ENCODE assay signal across 25 cellular contexts in genomic region chr14:23650506-23650905, GRCh38. TPM values are rescaled to one million over a fixed set of nuclear protein-coding genes. Genes with fewer than 3 reads are reported as not detected.
DNase-seq lines count a peak whose midpoint lies in the region; ATAC-seq, FAIRE-seq and TF ChIP-seq lines count a peak whose summit lies in the region.
"Had no signal": no experiment of that assay in that cellular context is flagged by ENCODE, and none has a peak within 500 bp of the region (broad histone marks: within the 10 kb centered on the region; RNA-seq: fewer than 3 reads in every experiment).

No MANE protein-coding gene starts in this region.

- peak overlapping the region; percentile 33 for H4K8ac ChIP-seq in H9 (replicated peaks; ENCODE audit: insufficient read length, low read depth, low read length)
- no peak overlapping the region for H4K8ac ChIP-seq in neuronal stem cell (ENCODE audit: low read depth, low read length)

- H3K56ac ChIP-seq in H9 (ENCODE audit: insufficient read length, low read depth, low read length) = no peak overlapping the region

- H3K4me2 ChIP-seq in H9 (ENCODE audit: insufficient read depth, insufficient read length, low read length) (no peak overlapping the region), neuronal stem cell (ENCODE audit: insufficient read depth, low read length, poor library complexity, severe bottlenecking) (no peak overlapping the region)
- H3K4me2 ChIP-seq: A549 had no signal

- WGBS in H9 (ENCODE audit: extremely low coverage, insufficient read length, low lambda C conversion rate) = no CpG with 5 or more reads among the region's 3 CpGs
- no CpG with 5 or more reads among the region's 3 CpGs for whole genome bisulfite sequencing in neuronal stem cell (ENCODE audit: extremely low coverage in 2 of 2, insufficient read length in 2 of 2, insufficient replicate concordance in 1 of 2), 2 donors

- no peaks in the 10 kb centered on the region for H4K20me1 ChIP-seq in H9 (ENCODE audit: control insufficient read depth, insufficient read depth, insufficient read length)
- H4K20me1 ChIP-seq: BLaER1 treated with 17β-estradiol and CSF1 and Interleukin-3, amounts not matched to agents 10 nM and 100 nM had no signal

- no peak overlapping the region for H3K27ac Mint-ChIP-seq in H9
- H3K27ac Mint-ChIP-seq: CD4-positive, alpha-beta T cell; HFFc6 had no signal

- H3K36me3 ChIP-seq in bronchial epithelial cell (ENCODE audit: control insufficient read depth, insufficient read depth, low read length) (no peaks in the 10 kb centered on the region), neuronal stem cell (replicated peaks in 1 of 2; ENCODE audit: control insufficient read depth in 2 of 2, insufficient read depth in 2 of 2, low read length in 2 of 2) (no peaks in the 10 kb centered on the region)
- H3K36me3 ChIP-seq: BE2C; BLaER1 treated with 17β-estradiol and CSF1 and Interleukin-3, amounts not matched to agents 10 nM and 100 nM; HAP-1 had no signal

- H3K27me3 ChIP-seq in H9 (ENCODE audit: insufficient read depth, low read length) (no peaks in the 10 kb centered on the region), bronchial epithelial cell (ENCODE audit: control insufficient read depth, insufficient read depth, low read length) (no peaks in the 10 kb centered on the region), neuronal stem cell (ENCODE audit: control insufficient read depth in 3 of 3, insufficient read depth in 3 of 3, low read depth in 1 of 3, low read length in 3 of 3) (peaks cover 0 to 43% (median 0%) of the 10 kb centered on the region in 3 experiments)
- H3K27me3 ChIP-seq: BE2C; BLaER1 treated with 17β-estradiol and CSF1 and Interleukin-3, amounts not matched to agents 10 nM and 100 nM had no signal

- DNase-seq in H9 (no peak), bronchial epithelial cell (ENCODE audit: low read depth) (no peak), neuronal stem cell (ENCODE audit: low spot score) (no peak), SIG-M5 treated with dmso at 0.1 percent for 504 hours (lab: John Stamatoyannopoulos, UW; ENCODE audit: unreplicated experiment) (no peak), sciatic nerve (ENCODE audit: low spot score) (no peak)
- DNase-seq: 8988T; ACHN; AML-193; BE2C; CD4-positive, alpha-beta T cell; CD8-positive, alpha-beta memory T cell; DMS 273 treated with DMSO at 0.1 percent for 48 hours; DMS79; EL; GDM1; GM23248; HFFc6 had no signal

- no peak overlapping the region for H3K4me3 Mint-ChIP-seq in H9
- H3K4me3 Mint-ChIP-seq: CD14-positive monocyte; CD4-positive, alpha-beta T cell; CD8-positive, alpha-beta memory T cell; HFFc6 had no signal

- intact Hi-C loops in sciatic nerve (cut with DNase I) = no loop called here

- no peak overlapping the region for H2BK20ac ChIP-seq in H9 (ENCODE audit: low read depth, low read length, poor library complexity, severe bottlenecking)

- H3K4me3 ChIP-seq in bronchial epithelial cell (ENCODE audit: low read depth, low read length) = no peak overlapping the region
- no peak overlapping the region for H3K4me3 ChIP-seq in neuronal stem cell (ENCODE audit: low read length in 2 of 2)
- H3K4me3 ChIP-seq: A549; BLaER1 treated with 17β-estradiol and CSF1 and Interleukin-3, amounts not matched to agents 10 nM and 100 nM; GM12878; GM23248; HAP-1 had no signal

- no peaks in the 10 kb centered on the region for H3K79me1 ChIP-seq in H9 (ENCODE audit: insufficient read depth, low read depth, low read length, poor library complexity, severe bottlenecking)
- no peaks in the 10 kb centered on the region for H3K79me1 ChIP-seq in neuronal stem cell (ENCODE audit: low read depth, low read length)

- H3K14ac ChIP-seq in H9 (ENCODE audit: insufficient read depth, low read length) (no peak overlapping the region), neuronal stem cell (ENCODE audit: low read length) (no peak overlapping the region)

- H3K23me2 ChIP-seq in H9 (ENCODE audit: insufficient read length, low read depth, low read length, poor library complexity, severe bottlenecking) = no peaks in the 10 kb centered on the region

- TF ChIP-seq CTCF in H9 (conservative IDR thresholded peaks at IDR 0.05) (no peak), bronchial epithelial cell (IDR thresholded peaks at IDR 0.05; ENCODE audit: insufficient read depth, low read length, severe bottlenecking) (no peak)

- H2BK12ac ChIP-seq in H9 (ENCODE audit: insufficient read length, low read depth, low read length) (no peak overlapping the region), neuronal stem cell (ENCODE audit: low read length) (no peak overlapping the region)

- H3T11ph ChIP-seq in H9 (ENCODE audit: low read length) = no peak overlapping the region

- H3K18ac ChIP-seq in H9 (ENCODE audit: insufficient read length, low read depth, low read length) (no peak overlapping the region), neuronal stem cell (ENCODE audit: low read length) (no peak overlapping the region)

- H3K27me3 Mint-ChIP-seq in H9 (ENCODE audit: low read depth) = no peaks in the 10 kb centered on the region; the same call in none of the 2 replicates

- H3K9ac ChIP-seq in H9 (ENCODE audit: extremely low read depth, insufficient read length, low read length) (no peak overlapping the region), neuronal stem cell (ENCODE audit: low read depth, low read length, poor library complexity) (peak overlapping the region; percentile 74)
- H3K9ac ChIP-seq: BLaER1 treated with 17β-estradiol and CSF1 and Interleukin-3, amounts not matched to agents 10 nM and 100 nM; GM23248 had no signal

- H3K9me3 Mint-ChIP-seq in H9 = peaks cover 3 to 50% of the 10 kb centered on the region in 2 experiments; a peak in 3 of 5 replicates
- H3K9me3 Mint-ChIP-seq: CD4-positive, alpha-beta T cell; CD8-positive, alpha-beta memory T cell; HFFc6 had no signal

- H3K9me3 ChIP-seq in H9 (ENCODE audit: control insufficient read depth, low read depth, low read length) (no peaks in the 10 kb centered on the region), neuronal stem cell (replicated peaks in 1 of 2; ENCODE audit: control insufficient read depth in 2 of 2, insufficient read depth in 1 of 2, low read depth in 1 of 2, low read length in 2 of 2) (no peaks in the 10 kb centered on the region)
- H3K9me3 ChIP-seq: A549, BE2C, HAP-1 had no signal

- H3K79me2 ChIP-seq in H9 (ENCODE audit: insufficient read depth, low read length) = no peaks in the 10 kb centered on the region

- H3K23ac ChIP-seq in H9 (ENCODE audit: insufficient read length, low read depth, low read length) = no peak overlapping the region
- no peak overlapping the region for H3K23ac ChIP-seq in neuronal stem cell (ENCODE audit: low read depth, low read length, poor library complexity)

- H2BK5ac ChIP-seq in H9 (ENCODE audit: insufficient read length, low read length) (no peak overlapping the region), neuronal stem cell (ENCODE audit: low read length) (no peak overlapping the region)

- H3K4ac ChIP-seq in H9 (ENCODE audit: low read depth, low read length) = no peak overlapping the region
- H3K4ac ChIP-seq in neuronal stem cell (ENCODE audit: low read length) = no peak overlapping the region

- H3K36me3 Mint-ChIP-seq in H9 (ENCODE audit: insufficient read depth in 1 of 3, low read depth in 3 of 3) = peaks cover 0 to 7% (median 0%) of the 10 kb centered on the region in 3 experiments; a peak in 3 of 7 replicates
- H3K36me3 Mint-ChIP-seq: CD14-positive monocyte; CD8-positive, alpha-beta memory T cell had no signal

- H3K27ac ChIP-seq in H9 (ENCODE audit: insufficient read length, low read depth, low read length) (no peak overlapping the region), neuronal stem cell (replicated peaks; ENCODE audit: low read length) (no peak overlapping the region)
- H3K27ac ChIP-seq: A549; BLaER1 treated with 17β-estradiol and CSF1 and Interleukin-3, amounts not matched to agents 10 nM and 100 nM; GM23248 had no signal

- no peak overlapping the region for H2AFZ ChIP-seq in H9 (ENCODE audit: low read length)
- H2AFZ ChIP-seq in neuronal stem cell (ENCODE audit: low read length) = no peak overlapping the region
- H2AFZ ChIP-seq: GM23248 had no signal

- FAIRE-seq in bronchial epithelial cell (lab: Jason Lieb, UNC) = peak; percentile 80
- FAIRE-seq: A549, D721Med, GM12878, GM19239 had no signal

- no peak for ATAC-seq in activated CD4-positive, CD25-positive, alpha-beta regulatory T cell treated with anti-CD3 and anti-CD28 coated beads, Interleukin-2, amount 50 U/mL, for 24 hours
- ATAC-seq in sciatic nerve = no peak
- ATAC-seq: A549 had no signal

- H2BK120ac ChIP-seq in H9 (ENCODE audit: low read depth, low read length, poor library complexity, severe bottlenecking) = no peak overlapping the region
- no peak overlapping the region for H2BK120ac ChIP-seq in neuronal stem cell (ENCODE audit: low read depth, low read length)

- H3K4me1 Mint-ChIP-seq in H9 = no peaks in the 10 kb centered on the region
- H3K4me1 Mint-ChIP-seq: CD14-positive monocyte had no signal

- H4K91ac ChIP-seq in H9 (ENCODE audit: insufficient read length, low read depth, low read length) (no peak overlapping the region), neuronal stem cell (ENCODE audit: low read depth, low read length, poor library complexity) (no peak overlapping the region)

- H4K5ac ChIP-seq in H9 (ENCODE audit: insufficient read length, low read depth, low read length) = no peak overlapping the region

- no peak overlapping the region for H2BK15ac ChIP-seq in H9 (ENCODE audit: low read depth, low read length)
- H2BK15ac ChIP-seq in neuronal stem cell (ENCODE audit: low read length) = no peak overlapping the region

- no peaks in the 10 kb centered on the region for H3K4me1 ChIP-seq in H9 (ENCODE audit: insufficient read depth, low read length)
- H3K4me1 ChIP-seq in neuronal stem cell (ENCODE audit: control insufficient read depth in 2 of 2, insufficient read depth in 1 of 2, low read depth in 1 of 2, low read length in 2 of 2) = no peaks in the 10 kb centered on the region
- H3K4me1 ChIP-seq: BE2C, HAP-1 had no signal

- H2AK5ac ChIP-seq in H9 (ENCODE audit: insufficient read length, low read length) = no peak overlapping the region
- no peak overlapping the region for H2AK5ac ChIP-seq in neuronal stem cell (ENCODE audit: low read depth, low read length)

RNA-seq across cellular contexts. Expression of gene DHRS2, which starts 14.3 kb away (rescaled TPM):
- total RNA-seq in H9 (2021) (0.66 and 0.77 TPM in 2 replicates), bronchial epithelial cell (not detected in 2 replicates), sciatic nerve (not detected)
- polyA plus RNA-seq in neuronal stem cell (2013, experiment 1 of 2) = 0.13 TPM
- polyA plus RNA-seq in neuronal stem cell (2013, experiment 2 of 2) = 0.19 TPM
- total RNA-seq: GM23248 had no signal
- polyA plus RNA-seq: CD14-positive monocyte; CD8-positive, alpha-beta memory T cell; GM23248 had no signal
